ENCODE assay signal across 24 cellular contexts in the genomic region with DNA sequence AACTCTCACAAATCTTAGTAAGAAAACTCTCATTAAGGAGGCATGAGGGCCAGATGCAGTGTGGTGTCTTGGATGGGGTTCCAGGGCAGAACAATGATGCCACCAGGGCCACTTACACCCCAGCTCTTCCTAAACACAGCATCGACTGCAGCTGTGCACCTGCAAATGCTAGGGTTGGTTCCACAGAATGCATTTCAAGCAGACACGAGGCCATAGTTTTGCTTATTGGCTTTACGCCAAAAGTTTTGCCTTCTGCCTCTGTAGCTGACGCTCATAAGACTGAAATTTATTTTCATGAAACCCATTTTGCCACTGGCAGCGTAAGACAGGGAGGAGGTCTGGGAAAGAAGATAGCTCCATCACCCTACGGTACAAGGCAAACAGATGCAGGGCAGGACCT.
"Had no signal": no experiment of that assay in that cellular context is flagged by ENCODE, and none has a peak within 500 bp of the region (broad histone marks: within the 10 kb centered on the region; RNA-seq: fewer than 3 reads in every experiment).

No MANE protein-coding gene starts in this region.

- H3K36me3 ChIP-seq: ascending aorta, cardiac muscle cell, colonic mucosa, left ventricle myocardium inferior, right atrium auricular region, suprapubic skin, tibial artery, upper lobe of right lung had no signal

- H3K27me3 ChIP-seq: ascending aorta, cardiac muscle cell, colonic mucosa, right atrium auricular region, suprapubic skin, tibial artery, upper lobe of right lung had no signal

- H3K27ac ChIP-seq: ascending aorta, cardiac muscle cell, colonic mucosa, left ventricle myocardium inferior, right atrium auricular region, suprapubic skin, tibial artery, upper lobe of right lung had no signal

- H3K9me3 ChIP-seq: ascending aorta, colonic mucosa, mucosa of descending colon, right atrium auricular region, suprapubic skin, tibial artery, upper lobe of right lung had no signal

- DNase-seq: activated CD4-positive, alpha-beta memory T cell treated with anti-CD3 and anti-CD28 coated beads, Interleukin-2, amount 10 ng/mL, durations not matched to agents 7 days and 5 days; activated CD4-positive, alpha-beta T cell treated with anti-CD3 and anti-CD28 coated beads for 1 hour; activated CD4-positive, alpha-beta T cell treated with anti-CD3 and anti-CD28 coated beads, Interleukin-2, amount 10 ng/mL, durations not matched to agents 7 days and 5 days; activated CD8-positive, alpha-beta memory T cell treated with anti-CD3 and anti-CD28 coated beads, Interleukin-2, amount 50 U/mL, for 48 hours; activated gamma-delta T cell; activated naive CD4-positive, alpha-beta T cell treated with anti-CD3 and anti-CD28 coated beads, Interleukin-2, amount 10 ng/mL, durations not matched to agents 7 days and 5 days; activated naive CD8-positive, alpha-beta T cell treated with anti-CD3 and anti-CD28 coated beads, Interleukin-2, amount 10 ng/mL, durations not matched to agents 7 days and 5 days; activated T-cell treated with anti-CD3 and anti-CD28 coated beads, Interleukin-2, amount 50 U/mL, for 24 hours; cerebellar nuclear complex; colonic mucosa; effector CD8-positive, alpha-beta T cell; glutamatergic neuron; left ventricle myocardium inferior; mucosa of descending colon; stimulated activated CD4-positive, alpha-beta T cell treated with anti-CD3 and anti-CD28 coated beads, Interleukin-15, amount 100 ng/mL, for 24 hours; stimulated activated CD4-positive, alpha-beta T cell treated with anti-CD3 and anti-CD28 coated beads, Interleukin-2, amount 100 ng/mL, for 24 hours; stimulated activated naive CD4-positive, alpha-beta T cell; tibial artery; upper lobe of right lung had no signal

- ATAC-seq: mucosa of descending colon; natural killer cell treated with Interleukin-12 subunit alpha and Interleukin-12 subunit beta and Interleukin-15 and Interleukin-18, amount 100 ng/mL, for 72 hours; upper lobe of right lung had no signal

- H3K4me3 ChIP-seq: ascending aorta, cardiac muscle cell, colonic mucosa, left ventricle myocardium inferior, mucosa of descending colon, right atrium auricular region, suprapubic skin, tibial artery, upper lobe of right lung had no signal

- H3K4me1 ChIP-seq: ascending aorta, colonic mucosa, left ventricle myocardium inferior, right atrium auricular region, suprapubic skin, tibial artery, upper lobe of right lung had no signal
